27 cellular contexts compared by ENCODE assay signal in the genomic region with DNA sequence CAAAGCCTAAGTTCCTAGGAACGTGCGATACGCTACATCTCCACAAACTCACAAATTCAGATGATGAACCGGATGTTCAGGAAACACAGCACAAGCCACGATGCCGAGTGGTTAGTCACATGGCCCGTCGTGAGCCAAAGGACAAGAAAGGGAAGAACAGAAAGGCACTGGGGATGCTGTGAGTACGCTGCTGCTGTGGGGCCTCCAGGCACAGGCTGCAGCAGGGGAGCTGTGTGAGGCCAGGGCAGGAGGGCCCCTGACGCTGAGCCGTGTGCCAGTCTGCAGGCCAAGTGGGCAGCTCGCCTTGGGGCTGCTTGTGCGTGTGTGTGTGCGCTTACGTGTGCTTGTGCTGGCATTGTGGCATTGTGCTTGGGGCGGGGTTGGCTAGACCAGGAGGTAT.
DNase-seq lines count a peak whose midpoint lies in the region; ATAC-seq, FAIRE-seq and TF ChIP-seq lines count a peak whose summit lies in the region.
"Had no signal": no experiment of that assay in that cellular context is flagged by ENCODE, and none has a peak within 500 bp of the region (broad histone marks: within the 10 kb centered on the region; RNA-seq: fewer than 3 reads in every experiment).

No MANE protein-coding gene starts in this region.

- ATAC-seq in Right ventricle myocardium inferior, result no peak
- ATAC-seq in heart right ventricle, result no peak
- ATAC-seq: HCT116 had no signal

- no peak for FAIRE-seq in kidney (lab: Jason Lieb, UNC)
- FAIRE-seq: GM12891 had no signal

- H3K9ac ChIP-seq in kidney (ENCODE audit: low read length in 2 of 2), result no peak overlapping the region

- H3K27me3 ChIP-seq in heart right ventricle (no peaks in the 10 kb centered on the region), ascending aorta (no peaks in the 10 kb centered on the region)

- DNase-seq in Right ventricle myocardium inferior (ENCODE audit: missing footprints), result peak; percentile 44
- DNase-seq in heart right ventricle, result no peak
- DNase-seq in GDM1 (lab: John Stamatoyannopoulos, UW), result peak; percentile 31
- DNase-seq in kidney, result peak; percentile 23
- DNase-seq in posterior vena cava (ENCODE audit: low spot score), result peak; percentile 69
- no peak for DNase-seq in mucosa of gallbladder (ENCODE audit: low spot score)
- no peak for DNase-seq in ascending aorta (ENCODE audit: low spot score in 2 of 2)
- DNase-seq: 8988T; ACHN; CD4-positive, alpha-beta T cell; DMS79; EL; GF-D8; NCI-H1048; NCI-H1417; NCI-H187; NCI-H2081 treated with DMSO at 0.1 percent for 48 hours; NCI-H2171; NCI-H226; NCI-H510A; NCI-H69; RPMI8226; SIG-M5 had no signal

- intact Hi-C loops in Right ventricle myocardium inferior (cut with DNase I), result no loop called here
- intact Hi-C loops in heart right ventricle (cut with DNase I), result no loop called here
- intact Hi-C loops in kidney (cut with DNase I), result no loop called here
- intact Hi-C loops in posterior vena cava (cut with DNase I), result no loop called here
- intact Hi-C loops in ascending aorta (cut with DNase I), result no loop called here

- H3K27ac ChIP-seq in heart right ventricle (no peak overlapping the region), kidney (ENCODE audit: low read depth in 2 of 2, low read length in 2 of 2) (no peak overlapping the region), ascending aorta (no peak overlapping the region)
- H3K27ac ChIP-seq: HL-60, SK-N-MC had no signal

- peaks cover 0 to 4% (median 0%) of the 10 kb centered on the region in 9 donors for H3K4me1 ChIP-seq in heart right ventricle
- H3K4me1 ChIP-seq in kidney (ENCODE audit: control insufficient read depth in 1 of 2, insufficient read depth in 1 of 2, low read depth in 1 of 2, low read length in 2 of 2), result peaks cover 0 to 2% of the 10 kb centered on the region in 2 donors
- peaks cover 0 to under 1% of the 10 kb centered on the region in 2 donors for H3K4me1 ChIP-seq in ascending aorta

- TF ChIP-seq CTCF in heart right ventricle (IDR thresholded peaks at IDR 0.05), result no peak
- TF ChIP-seq CTCF in kidney (IDR thresholded peaks at IDR 0.05; ENCODE audit: borderline replicate concordance, extremely low read depth, insufficient read depth), result no peak
- no peak for TF ChIP-seq CTCF in ascending aorta (IDR thresholded peaks at IDR 0.05)

- H3K4me3 ChIP-seq in heart right ventricle, result no peak overlapping the region
- H3K4me3 ChIP-seq in kidney (ENCODE audit: low read length in 2 of 2), result no peak overlapping the region
- H3K4me3 ChIP-seq in ascending aorta, result no peak overlapping the region
- H3K4me3 ChIP-seq: SK-N-MC had no signal

- H3K9me3 ChIP-seq in heart right ventricle (peaks cover 0 to 22% (median 4%) of the 10 kb centered on the region in 11 donors), kidney (ENCODE audit: control insufficient read depth in 1 of 2, low read length in 2 of 2) (peaks cover 0 to 7% of the 10 kb centered on the region in 2 donors), ascending aorta (no peaks in the 10 kb centered on the region)

- H3K36me3 ChIP-seq in heart right ventricle (no peaks in the 10 kb centered on the region), kidney (ENCODE audit: control insufficient read depth in 1 of 2, insufficient read depth in 2 of 2, low read length in 2 of 2) (peaks cover 0 to 4% of the 10 kb centered on the region in 2 donors), ascending aorta (no peaks in the 10 kb centered on the region)

- 84 to 90% methylated on average over 16 of the region's 16 CpGs for WGBS in heart right ventricle, 2 donors

Comparison
In these comparisons a context has a peak if more than half of its experiments do, and no peak if none do; other contexts are left out.
1. DNase-seq: peak in Right ventricle myocardium inferior (single experiment), GDM1 (single experiment), kidney (single experiment) and posterior vena cava (single experiment); none in heart right ventricle (0 of 2), mucosa of gallbladder (single experiment) and ascending aorta (0 of 2).